In genomic region chr10:109218207-109218606, GRCh38 we compare ENCODE assay signal across 31 cellular contexts.
"Had no signal": no experiment of that assay in that cellular context is flagged by ENCODE, and none has a peak within 500 bp of the region (broad histone marks: within the 10 kb centered on the region; RNA-seq: fewer than 3 reads in every experiment).

No MANE protein-coding gene starts in this region.

- H3K9ac ChIP-seq: SK-N-SH had no signal

- H3K27me3 ChIP-seq: SJSA1 had no signal

- H3K27ac ChIP-seq: PC-9, SJSA1 had no signal

- H3K9me2 ChIP-seq: SK-N-SH had no signal

- H2AFZ ChIP-seq: PC-9 had no signal

- H3K4me2 ChIP-seq: PC-9, SK-N-SH had no signal

- DNase-seq: Karpas-422, KG1, NCI-H1048, NCI-H1092 treated with DMSO at 0.1 percent for 48 hours, NCI-H1105 treated with DMSO at 0.1 percent for 48 hours, NCI-H1417, NCI-H1436, NCI-H146, NCI-H1694, NCI-H187, NCI-H1930, NCI-H2029 treated with DMSO at 0.1 percent for 48 hours, NCI-H2081 treated with DMSO at 0.1 percent for 48 hours, NCI-H2107, NCI-H2171, NCI-H226, NCI-H446 treated with DMSO at 0.1 percent for 48 hours, NCI-H510A, NCI-H524, NCI-H526, NCI-H69, NCI-H748 treated with DMSO at 0.1 percent for 48 hours, NCI-H82, PC-9, Right ventricle myocardium superior, RPMI8226, SHP77 treated with DMSO at 0.1 percent for 48 hours, SK-N-SH had no signal

- H3K36me3 ChIP-seq: SJSA1 had no signal

- H3K9me3 ChIP-seq: SJSA1, SK-N-SH had no signal

- ATAC-seq: K562, Panc1 had no signal

- H3K4me1 ChIP-seq: SJSA1 had no signal

- FAIRE-seq: K562 had no signal

- H3K4me3 ChIP-seq: K562, PC-9, SJSA1 had no signal
